17 cellular contexts compared by ENCODE assay signal in genomic region chr3:78258798-78259197, GRCh38.
DNase-seq lines count a peak whose midpoint lies in the region; ATAC-seq and TF ChIP-seq lines count a peak whose summit lies in the region.
"Had no signal": no experiment of that assay in that cellular context is flagged by ENCODE, and none has a peak within 500 bp of the region (broad histone marks: within the 10 kb centered on the region; RNA-seq: fewer than 3 reads in every experiment).

No MANE protein-coding gene starts in this region.

- no peaks in the 10 kb centered on the region for H3K4me1 Mint-ChIP-seq in glutamatergic neuron (ENCODE audit: low read depth, unreplicated experiment)
- H3K4me1 Mint-ChIP-seq: activated CD4-positive, alpha-beta T cell treated with anti-CD3 and anti-CD28 coated beads for 36 hours had no signal

- no peak overlapping the region for H3K27ac ChIP-seq in SK-N-SH (ENCODE audit: low read depth in 2 of 2, low read length in 1 of 2)
- H3K27ac ChIP-seq in upper lobe of right lung, result no peak overlapping the region
- H3K27ac ChIP-seq in prostate gland, result no peak overlapping the region
- H3K27ac ChIP-seq: 22Rv1, lower lobe of right lung had no signal

- no peak overlapping the region for H3K4me3 Mint-ChIP-seq in glutamatergic neuron (ENCODE audit: unreplicated experiment)
- H3K4me3 Mint-ChIP-seq: activated CD4-positive, alpha-beta T cell treated with anti-CD3 and anti-CD28 coated beads for 36 hours had no signal

- H3K4me2 ChIP-seq in SK-N-SH, result no peak overlapping the region

- POLR2A ChIA-PET in SK-N-SH (lab: Yijun Ruan, JAX), result no interaction called here

- no peaks in the 10 kb centered on the region for H3K27me3 Mint-ChIP-seq in glutamatergic neuron (ENCODE audit: unreplicated experiment)
- H3K27me3 Mint-ChIP-seq: activated CD4-positive, alpha-beta T cell treated with anti-CD3 and anti-CD28 coated beads for 36 hours had no signal

- no peak for TF ChIP-seq POLR2A in prostate gland (IDR thresholded peaks at IDR 0.05)

- no peak for TF ChIP-seq RAD21 in SK-N-SH (IDR thresholded peaks at IDR 0.05; ENCODE audit: low read length)

- CTCF ChIA-PET in SK-N-SH (lab: Yijun Ruan, JAX), result no interaction called here

- H3F3A ChIP-seq in SK-N-SH (replicated peaks; ENCODE audit: insufficient read depth), result no peaks in the 10 kb centered on the region

- H3K4me3 ChIP-seq in SK-N-SH (ENCODE audit: low read depth in 2 of 2, low read length in 1 of 2), result no peak overlapping the region
- no peak overlapping the region for H3K4me3 ChIP-seq in astrocyte of the cerebellum (ENCODE audit: low read depth, low read length)
- H3K4me3 ChIP-seq in upper lobe of right lung, result no peak overlapping the region
- no peak overlapping the region for H3K4me3 ChIP-seq in prostate gland
- H3K4me3 ChIP-seq: lower lobe of right lung had no signal

- in situ Hi-C loops in astrocyte of the cerebellum (cut with HindIII; ENCODE audit: low sequenced_read_pairs), result no loop called here

- TF ChIP-seq CTCF in SK-N-SH (IDR thresholded peaks at IDR 0.05) (no peak), astrocyte of the cerebellum (IDR thresholded peaks at IDR 0.05; ENCODE audit: low read depth, low read length, missing control alignments) (no peak), upper lobe of right lung (IDR thresholded peaks at IDR 0.05) (no peak), glutamatergic neuron (IDR thresholded peaks at IDR 0.05; ENCODE audit: partially characterized antibody, unreplicated experiment) (no peak), prostate gland (IDR thresholded peaks at IDR 0.05) (no peak)

- H3K27me3 ChIP-seq in SK-N-SH (ENCODE audit: insufficient read depth) (no peaks in the 10 kb centered on the region), upper lobe of right lung (no peaks in the 10 kb centered on the region), prostate gland (replicated peaks; ENCODE audit: insufficient read depth) (no peaks in the 10 kb centered on the region)

- no peak for TF ChIP-seq EP300 in SK-N-SH (IDR thresholded peaks at IDR 0.05; ENCODE audit: borderline replicate concordance in 1 of 2, low read depth in 1 of 2, low read length in 1 of 2)

- H3K9me3 Mint-ChIP-seq in glutamatergic neuron (ENCODE audit: unreplicated experiment), result no peaks in the 10 kb centered on the region

- H4K20me1 ChIP-seq in SK-N-SH (ENCODE audit: insufficient read depth), result no peaks in the 10 kb centered on the region

- H2AFZ ChIP-seq in SK-N-SH (ENCODE audit: low read depth), result no peak overlapping the region

- no peak overlapping the region for H3K9ac ChIP-seq in SK-N-SH

- intact Hi-C loops in upper lobe of right lung (cut with DNase I) (no loop called here), prostate gland (cut with DNase I) (no loop called here)

- ATAC-seq in SK-N-SH treated with all-trans-retinoic acid at 6 μM for 48 hours (peak; percentile 66; the same call in 2 of the 3 replicates), upper lobe of right lung (peak; percentile 34)
- ATAC-seq: activated CD4-positive, alpha-beta T cell treated with anti-CD3 and anti-CD28 coated beads for 36 hours had no signal

- no peaks in the 10 kb centered on the region for H3K36me3 Mint-ChIP-seq in glutamatergic neuron (ENCODE audit: unreplicated experiment)

- H3K36me3 ChIP-seq in SK-N-SH (replicated peaks in 1 of 2; ENCODE audit: control insufficient read depth in 1 of 2, insufficient read depth in 2 of 2, low read length in 1 of 2) (no peaks in the 10 kb centered on the region), upper lobe of right lung (no peaks in the 10 kb centered on the region), prostate gland (no peaks in the 10 kb centered on the region)
- H3K36me3 ChIP-seq: lower lobe of right lung had no signal

- no peak overlapping the region for H3K27ac Mint-ChIP-seq in glutamatergic neuron (ENCODE audit: unreplicated experiment)
- H3K27ac Mint-ChIP-seq: activated CD4-positive, alpha-beta T cell treated with anti-CD3 and anti-CD28 coated beads for 36 hours had no signal

- no peak for DNase-seq in SK-N-SH
- peak; percentile 11 for DNase-seq in astrocyte of the cerebellum (ENCODE audit: low read depth)
- DNase-seq in glomerular visceral epithelial cell (ENCODE audit: extremely low spot score), result peak; percentile 6
- DNase-seq in upper lobe of right lung, result no peak
- no peak for DNase-seq in activated CD4-positive, alpha-beta T cell treated with anti-CD3 and anti-CD28 coated beads for 1 hour
- no peak for DNase-seq in glutamatergic neuron
- no peak for DNase-seq in prostate gland (ENCODE audit: low spot score)
- DNase-seq: activated CD4-positive, alpha-beta T cell treated with anti-CD3 and anti-CD28 coated beads for 36 hours; activated T-cell treated with anti-CD3 and anti-CD28 coated beads, Interleukin-2, amount 50 U/mL, for 1 hour; amygdala; hippocampal formation; lower lobe of right lung; NCI-H2029 treated with DMSO at 0.1 percent for 48 hours; NK-92 treated with Interleukin-12 subunit alpha and Interleukin-12 subunit beta, amount 100 ng/mL, for 24 hours; occipital lobe had no signal

- H3K9me3 ChIP-seq in SK-N-SH, result no peaks in the 10 kb centered on the region
- no peaks in the 10 kb centered on the region for H3K9me3 ChIP-seq in upper lobe of right lung
- no peaks in the 10 kb centered on the region for H3K9me3 ChIP-seq in prostate gland
- H3K9me3 ChIP-seq: lower lobe of right lung had no signal

- H3K4me1 ChIP-seq in SK-N-SH (ENCODE audit: control insufficient read depth in 1 of 2, insufficient read depth in 2 of 2, low read depth in 1 of 2, low read length in 1 of 2), result no peaks in the 10 kb centered on the region; a peak in 1 of 4 replicates
- no peaks in the 10 kb centered on the region for H3K4me1 ChIP-seq in upper lobe of right lung
- H3K4me1 ChIP-seq in prostate gland (replicated peaks), result no peaks in the 10 kb centered on the region
- H3K4me1 ChIP-seq: lower lobe of right lung had no signal

- H3K79me2 ChIP-seq in SK-N-SH (ENCODE audit: insufficient read depth), result no peaks in the 10 kb centered on the region

- no peaks in the 10 kb centered on the region for H3K9me2 ChIP-seq in SK-N-SH

TF ChIP-seq in SK-N-SH treated with all-trans-retinoic acid at 6 μM for 48 hours, 23 proteins besides CTCF, POLR2A, EP300 and RAD21:
- TF ChIP-seq, protein P1, sequence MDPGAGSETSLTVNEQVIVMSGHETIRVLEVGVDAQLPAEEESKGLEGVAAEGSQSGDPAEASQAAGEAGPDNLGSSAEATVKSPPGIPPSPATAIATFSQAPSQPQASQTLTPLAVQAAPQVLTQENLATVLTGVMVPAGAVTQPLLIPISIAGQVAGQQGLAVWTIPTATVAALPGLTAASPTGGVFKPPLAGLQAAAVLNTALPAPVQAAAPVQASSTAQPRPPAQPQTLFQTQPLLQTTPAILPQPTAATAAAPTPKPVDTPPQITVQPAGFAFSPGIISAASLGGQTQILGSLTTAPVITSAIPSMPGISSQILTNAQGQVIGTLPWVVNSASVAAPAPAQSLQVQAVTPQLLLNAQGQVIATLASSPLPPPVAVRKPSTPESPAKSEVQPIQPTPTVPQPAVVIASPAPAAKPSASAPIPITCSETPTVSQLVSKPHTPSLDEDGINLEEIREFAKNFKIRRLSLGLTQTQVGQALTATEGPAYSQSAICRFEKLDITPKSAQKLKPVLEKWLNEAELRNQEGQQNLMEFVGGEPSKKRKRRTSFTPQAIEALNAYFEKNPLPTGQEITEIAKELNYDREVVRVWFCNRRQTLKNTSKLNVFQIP (CRISPR knock-in tag; IDR thresholded peaks at IDR 0.05; ENCODE audit: borderline replicate concordance, low read depth), result no peak

TF ChIP-seq in SK-N-SH, 30 proteins besides CTCF, POLR2A, EP300 and RAD21:
- TF ChIP-seq GATA2 (CRISPR knock-in tag; IDR thresholded peaks at IDR 0.05), result no peak
- no peak for TF ChIP-seq TAF1 (IDR thresholded peaks at IDR 0.05; ENCODE audit: borderline replicate concordance, low read depth, low read length)
- TF ChIP-seq USF1 (IDR thresholded peaks at IDR 0.05; ENCODE audit: borderline replicate concordance, low read depth), result no peak
- TF ChIP-seq, protein P2, sequence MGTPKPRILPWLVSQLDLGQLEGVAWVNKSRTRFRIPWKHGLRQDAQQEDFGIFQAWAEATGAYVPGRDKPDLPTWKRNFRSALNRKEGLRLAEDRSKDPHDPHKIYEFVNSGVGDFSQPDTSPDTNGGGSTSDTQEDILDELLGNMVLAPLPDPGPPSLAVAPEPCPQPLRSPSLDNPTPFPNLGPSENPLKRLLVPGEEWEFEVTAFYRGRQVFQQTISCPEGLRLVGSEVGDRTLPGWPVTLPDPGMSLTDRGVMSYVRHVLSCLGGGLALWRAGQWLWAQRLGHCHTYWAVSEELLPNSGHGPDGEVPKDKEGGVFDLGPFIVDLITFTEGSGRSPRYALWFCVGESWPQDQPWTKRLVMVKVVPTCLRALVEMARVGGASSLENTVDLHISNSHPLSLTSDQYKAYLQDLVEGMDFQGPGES (IDR thresholded peaks at IDR 0.05; ENCODE audit: low read depth, low read length), result no peak

Comparison
In these comparisons a context has a peak if more than half of its experiments do, and no peak if none do; other contexts are left out.
1. DNase-seq: peak in astrocyte of the cerebellum (single experiment) and glomerular visceral epithelial cell (single experiment); none in SK-N-SH (single experiment), upper lobe of right lung (single experiment), activated CD4-positive, alpha-beta T cell treated with anti-CD3 and anti-CD28 coated beads for 1 hour (single experiment), glutamatergic neuron (single experiment) and prostate gland (single experiment).